Comparison of ENCODE assay signal across 8 cellular contexts in the genomic region with DNA sequence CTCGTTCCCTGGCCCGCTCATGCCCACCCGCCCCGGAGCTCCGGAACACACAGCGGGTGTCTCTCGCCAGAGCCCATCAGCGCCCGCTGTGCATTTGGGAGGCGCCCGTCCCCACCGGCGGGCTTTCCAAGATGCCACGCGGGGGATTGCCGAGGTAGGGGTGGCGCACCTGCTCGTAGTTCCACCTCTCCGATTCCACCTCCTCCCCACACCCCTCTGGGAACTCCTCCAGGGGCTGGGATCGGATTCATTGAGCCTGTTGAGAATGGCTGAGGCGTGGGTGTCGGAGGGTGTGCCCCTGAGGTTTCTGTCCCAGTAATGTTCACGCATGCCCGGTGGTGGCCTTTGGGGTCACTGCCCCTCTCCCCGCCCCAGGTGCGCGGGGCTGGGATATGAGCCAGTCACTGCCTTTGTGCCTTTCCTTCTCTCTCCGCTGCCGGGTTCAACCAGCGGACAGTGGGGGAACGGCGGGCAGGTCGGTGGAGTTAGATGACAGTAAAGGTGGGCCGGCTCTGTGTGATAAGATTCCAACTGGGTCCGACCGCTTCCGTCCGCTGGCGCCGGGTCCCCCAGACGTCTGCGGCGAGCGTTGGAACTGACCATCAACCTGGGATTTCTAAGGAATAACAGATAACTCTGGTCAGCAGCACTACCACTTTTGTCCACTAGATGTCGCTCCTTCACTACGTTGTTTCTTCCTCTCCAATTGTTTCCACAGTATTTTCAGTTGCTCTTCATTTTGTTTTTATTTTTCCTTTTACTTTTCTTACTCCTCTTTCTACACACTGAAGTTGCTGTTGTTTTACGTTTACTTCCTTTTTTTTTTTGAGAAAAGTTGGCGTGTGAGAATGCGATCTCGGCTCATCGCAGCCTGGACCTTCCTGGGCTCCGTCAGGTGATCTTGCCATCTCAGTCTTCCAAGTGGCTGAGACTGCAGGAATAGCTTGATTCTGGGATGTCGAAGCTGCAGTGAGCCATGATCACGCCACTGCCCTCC.
A peak's percentile ranks its signal among the peaks of the same experiment; 100 is the strongest.
DNase-seq lines count a peak whose midpoint lies in the region; ATAC-seq, FAIRE-seq and TF ChIP-seq lines count a peak whose summit lies in the region.

No MANE protein-coding gene starts in this region.

- intact Hi-C loops in kidney (cut with DNase I): loop anchor here (10.0 kb wide), 1 partner anchor 176 kb away; a partner anchor contains a TSS

- peak; percentile 62 for FAIRE-seq in kidney (lab: Jason Lieb, UNC)

- H3K27ac ChIP-seq in VCaP (peak overlapping the region; percentile 73), kidney (ENCODE audit: low read depth in 2 of 2, low read length in 2 of 2) (peak overlapping the region; percentile 75 to 78)

- H3K36me3 ChIP-seq in kidney (ENCODE audit: control insufficient read depth in 1 of 2, insufficient read depth in 2 of 2, low read length in 2 of 2): no peaks in the 10 kb centered on the region

- H3K9me3 ChIP-seq in kidney (ENCODE audit: control insufficient read depth in 1 of 2, low read length in 2 of 2): no peaks in the 10 kb centered on the region

- POLR2A ChIA-PET in HEK293T (lab: Yijun Ruan, JAX): no interaction called here

- no peak for ATAC-seq in HG03571 (IDR thresholded peaks at IDR 0.05; ENCODE audit: unreplicated experiment)

- H3K4me3 ChIP-seq in GM08714 (ENCODE audit: low read length): peak overlapping the region; percentile 32; the same call in 1 of the 2 replicates
- H3K4me3 ChIP-seq in kidney (ENCODE audit: low read length in 2 of 2): peak overlapping the region; percentile 43 to 56

- peak; percentile 97 for TF ChIP-seq CTCF in VCaP (conservative IDR thresholded peaks at IDR 0.05)
- TF ChIP-seq CTCF in kidney (IDR thresholded peaks at IDR 0.05; ENCODE audit: borderline replicate concordance, extremely low read depth, insufficient read depth): peak; percentile 94

- DNase-seq in HEK293T (ENCODE audit: extremely low spot score): peak; percentile 65
- DNase-seq in NCI-H1436 treated with DMSO at 0.1 percent for 48 hours (lab: John Stamatoyannopoulos, UW): peak; percentile 0
- DNase-seq in central memory CD4-positive, alpha-beta T cell: peak; percentile 49
- DNase-seq in kidney: peak; percentile 90
- peak; percentile 73 for DNase-seq in stimulated activated CD4-positive, alpha-beta T cell treated with anti-CD3 and anti-CD28 coated beads, Interleukin-15, amount 100 ng/mL, for 24 hours

- H3K9ac ChIP-seq in kidney (ENCODE audit: low read length in 2 of 2): peak overlapping the region; percentile 49 to 60

- CTCF ChIA-PET in HEK293T (lab: Yijun Ruan, JAX): interaction anchor here (0.9 kb wide), 1 partner anchor 176 kb away, joined by 4 read pairs; no protein-coding TSS in a partner anchor

- H3K4me1 ChIP-seq in kidney (ENCODE audit: control insufficient read depth in 1 of 2, insufficient read depth in 1 of 2, low read depth in 1 of 2, low read length in 2 of 2): peaks cover 0 to 2% of the 10 kb centered on the region in 2 donors

TF ChIP-seq in HEK293T, 16 proteins besides CTCF, POLR2A, EP300 and RAD21:
- TF ChIP-seq CTBP1 (IDR thresholded peaks at IDR 0.05; ENCODE audit: borderline replicate concordance) (no peak), SP1 (IDR thresholded peaks at IDR 0.05) (no peak), ARNT (IDR thresholded peaks at IDR 0.05) (no peak), HDGF (IDR thresholded peaks at IDR 0.05; ENCODE audit: borderline replicate concordance) (no peak), L3MBTL2 (conservative IDR thresholded peaks at IDR 0.05) (no peak), TARDBP (IDR thresholded peaks at IDR 0.05) (no peak), SUZ12 (IDR thresholded peaks at IDR 0.05) (no peak), FOXA1 (IDR thresholded peaks at IDR 0.05) (no peak), ZNF384 (IDR thresholded peaks at IDR 0.05) (no peak), FOXM1 (IDR thresholded peaks at IDR 0.05; ENCODE audit: borderline replicate concordance) (no peak), BHLHE40 (IDR thresholded peaks at IDR 0.05; ENCODE audit: borderline replicate concordance) (no peak), NFRKB (IDR thresholded peaks at IDR 0.05) (no peak), FOXK2 (IDR thresholded peaks at IDR 0.05) (no peak), LEF1 (IDR thresholded peaks at IDR 0.05; ENCODE audit: borderline replicate concordance) (no peak)

Comparison
In these comparisons a context has a peak if more than half of its experiments do, and no peak if none do; other contexts are left out.
1. DNase-seq: peak in every context shown above with its lines; median percentile 90 in kidney; 73 in stimulated activated CD4-positive, alpha-beta T cell treated with anti-CD3 and anti-CD28 coated beads, Interleukin-15, amount 100 ng/mL, for 24 hours; 65 in HEK293T; 49 in central memory CD4-positive, alpha-beta T cell; 0 in NCI-H1436 treated with DMSO at 0.1 percent for 48 hours.